ENCODE assay signal across 1 cellular context in the genomic region with DNA sequence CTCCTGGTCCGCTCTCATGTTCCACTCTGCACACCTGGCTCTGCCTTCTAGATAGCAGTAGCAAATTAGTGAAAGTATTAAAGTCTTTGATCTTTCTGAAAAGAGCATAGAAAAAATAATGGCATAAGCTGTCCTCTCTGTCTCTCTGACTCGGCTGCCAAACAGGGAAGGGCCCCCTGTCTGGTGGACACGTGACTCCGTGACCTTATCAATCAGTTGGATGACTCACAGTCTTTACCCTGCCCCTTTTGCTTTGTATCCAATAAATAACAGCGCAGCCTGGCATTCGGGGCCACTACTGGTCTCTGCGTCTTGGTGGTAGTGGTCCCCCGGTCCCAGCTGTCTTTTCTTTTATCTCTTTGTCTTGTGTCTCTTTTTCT.
TF ChIP-seq lines count a peak whose summit lies in the region.
"Not testable (repeated sequence)": the region's sequence is repeated elsewhere in the genome, so short reads cannot be mapped to it uniquely, and the experiment has no call there.

No MANE protein-coding gene starts in this region.

TF ChIP-seq in K562, 482 proteins besides CTCF, POLR2A, EP300 and RAD21 (continued from another document):
- TF ChIP-seq, protein P1, sequence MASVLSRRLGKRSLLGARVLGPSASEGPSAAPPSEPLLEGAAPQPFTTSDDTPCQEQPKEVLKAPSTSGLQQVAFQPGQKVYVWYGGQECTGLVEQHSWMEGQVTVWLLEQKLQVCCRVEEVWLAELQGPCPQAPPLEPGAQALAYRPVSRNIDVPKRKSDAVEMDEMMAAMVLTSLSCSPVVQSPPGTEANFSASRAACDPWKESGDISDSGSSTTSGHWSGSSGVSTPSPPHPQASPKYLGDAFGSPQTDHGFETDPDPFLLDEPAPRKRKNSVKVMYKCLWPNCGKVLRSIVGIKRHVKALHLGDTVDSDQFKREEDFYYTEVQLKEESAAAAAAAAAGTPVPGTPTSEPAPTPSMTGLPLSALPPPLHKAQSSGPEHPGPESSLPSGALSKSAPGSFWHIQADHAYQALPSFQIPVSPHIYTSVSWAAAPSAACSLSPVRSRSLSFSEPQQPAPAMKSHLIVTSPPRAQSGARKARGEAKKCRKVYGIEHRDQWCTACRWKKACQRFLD (CRISPR knock-in tag; IDR thresholded peaks at IDR 0.05) = peak; percentile 74; the same call in 1 of the 2 replicates
- TF ChIP-seq, protein P2, sequence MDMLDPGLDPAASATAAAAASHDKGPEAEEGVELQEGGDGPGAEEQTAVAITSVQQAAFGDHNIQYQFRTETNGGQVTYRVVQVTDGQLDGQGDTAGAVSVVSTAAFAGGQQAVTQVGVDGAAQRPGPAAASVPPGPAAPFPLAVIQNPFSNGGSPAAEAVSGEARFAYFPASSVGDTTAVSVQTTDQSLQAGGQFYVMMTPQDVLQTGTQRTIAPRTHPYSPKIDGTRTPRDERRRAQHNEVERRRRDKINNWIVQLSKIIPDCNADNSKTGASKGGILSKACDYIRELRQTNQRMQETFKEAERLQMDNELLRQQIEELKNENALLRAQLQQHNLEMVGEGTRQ (CRISPR knock-in tag; IDR thresholded peaks at IDR 0.05) = 0 out of 2 replicates have a peak, but pooled peaks have one; percentile 18
- TF ChIP-seq SMARCE1 (IDR thresholded peaks at IDR 0.05) = peak; percentile 55
- TF ChIP-seq, protein P3, sequence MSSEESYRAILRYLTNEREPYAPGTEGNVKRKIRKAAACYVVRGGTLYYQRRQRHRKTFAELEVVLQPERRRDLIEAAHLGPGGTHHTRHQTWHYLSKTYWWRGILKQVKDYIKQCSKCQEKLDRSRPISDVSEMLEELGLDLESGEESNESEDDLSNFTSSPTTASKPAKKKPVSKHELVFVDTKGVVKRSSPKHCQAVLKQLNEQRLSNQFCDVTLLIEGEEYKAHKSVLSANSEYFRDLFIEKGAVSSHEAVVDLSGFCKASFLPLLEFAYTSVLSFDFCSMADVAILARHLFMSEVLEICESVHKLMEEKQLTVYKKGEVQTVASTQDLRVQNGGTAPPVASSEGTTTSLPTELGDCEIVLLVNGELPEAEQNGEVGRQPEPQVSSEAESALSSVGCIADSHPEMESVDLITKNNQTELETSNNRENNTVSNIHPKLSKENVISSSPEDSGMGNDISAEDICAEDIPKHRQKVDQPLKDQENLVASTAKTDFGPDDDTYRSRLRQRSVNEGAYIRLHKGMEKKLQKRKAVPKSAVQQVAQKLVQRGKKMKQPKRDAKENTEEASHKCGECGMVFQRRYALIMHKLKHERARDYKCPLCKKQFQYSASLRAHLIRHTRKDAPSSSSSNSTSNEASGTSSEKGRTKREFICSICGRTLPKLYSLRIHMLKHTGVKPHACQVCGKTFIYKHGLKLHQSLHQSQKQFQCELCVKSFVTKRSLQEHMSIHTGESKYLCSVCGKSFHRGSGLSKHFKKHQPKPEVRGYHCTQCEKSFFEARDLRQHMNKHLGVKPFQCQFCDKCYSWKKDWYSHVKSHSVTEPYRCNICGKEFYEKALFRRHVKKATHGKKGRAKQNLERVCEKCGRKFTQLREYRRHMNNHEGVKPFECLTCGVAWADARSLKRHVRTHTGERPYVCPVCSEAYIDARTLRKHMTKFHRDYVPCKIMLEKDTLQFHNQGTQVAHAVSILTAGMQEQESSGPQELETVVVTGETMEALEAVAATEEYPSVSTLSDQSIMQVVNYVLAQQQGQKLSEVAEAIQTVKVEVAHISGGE (CRISPR knock-in tag; IDR thresholded peaks at IDR 0.05) = peak in 1 of 3 experiments; percentile 38; a peak in 1 of 6 replicates
- TF ChIP-seq FOSL1 (tag; conservative IDR thresholded peaks at IDR 0.05) = peak; percentile 96
- TF ChIP-seq SMARCA4 (IDR thresholded peaks at IDR 0.05) = peak; percentile 59
- TF ChIP-seq SOX6 (IDR thresholded peaks at IDR 0.05) = 0 out of 2 replicates have a peak, but pooled peaks have one; percentile 21
- TF ChIP-seq, protein P4, sequence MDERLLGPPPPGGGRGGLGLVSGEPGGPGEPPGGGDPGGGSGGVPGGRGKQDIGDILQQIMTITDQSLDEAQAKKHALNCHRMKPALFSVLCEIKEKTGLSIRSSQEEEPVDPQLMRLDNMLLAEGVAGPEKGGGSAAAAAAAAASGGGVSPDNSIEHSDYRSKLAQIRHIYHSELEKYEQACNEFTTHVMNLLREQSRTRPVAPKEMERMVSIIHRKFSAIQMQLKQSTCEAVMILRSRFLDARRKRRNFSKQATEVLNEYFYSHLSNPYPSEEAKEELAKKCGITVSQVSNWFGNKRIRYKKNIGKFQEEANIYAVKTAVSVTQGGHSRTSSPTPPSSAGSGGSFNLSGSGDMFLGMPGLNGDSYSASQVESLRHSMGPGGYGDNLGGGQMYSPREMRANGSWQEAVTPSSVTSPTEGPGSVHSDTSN (CRISPR knock-in tag; IDR thresholded peaks at IDR 0.05; ENCODE audit: low read depth) = not testable (repeated sequence)
- TF ChIP-seq, protein P4 (tag; conservative IDR thresholded peaks at IDR 0.05; ENCODE audit: low read depth) = peak; percentile 48
- TF ChIP-seq, protein P5, sequence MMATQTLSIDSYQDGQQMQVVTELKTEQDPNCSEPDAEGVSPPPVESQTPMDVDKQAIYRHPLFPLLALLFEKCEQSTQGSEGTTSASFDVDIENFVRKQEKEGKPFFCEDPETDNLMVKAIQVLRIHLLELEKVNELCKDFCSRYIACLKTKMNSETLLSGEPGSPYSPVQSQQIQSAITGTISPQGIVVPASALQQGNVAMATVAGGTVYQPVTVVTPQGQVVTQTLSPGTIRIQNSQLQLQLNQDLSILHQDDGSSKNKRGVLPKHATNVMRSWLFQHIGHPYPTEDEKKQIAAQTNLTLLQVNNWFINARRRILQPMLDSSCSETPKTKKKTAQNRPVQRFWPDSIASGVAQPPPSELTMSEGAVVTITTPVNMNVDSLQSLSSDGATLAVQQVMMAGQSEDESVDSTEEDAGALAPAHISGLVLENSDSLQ (IDR thresholded peaks at IDR 0.05) = peak; percentile 71
- 0 out of 2 replicates have a peak, but pooled peaks have one; percentile 44 for TF ChIP-seq RAD51 (IDR thresholded peaks at IDR 0.05; ENCODE audit: borderline replicate concordance, low read depth)
- TF ChIP-seq DPF2 (IDR thresholded peaks at IDR 0.05) = peak; percentile 79
- peak; percentile 29; the same call in 1 of the 2 replicates for TF ChIP-seq RBFOX2 (IDR thresholded peaks at IDR 0.05; ENCODE audit: low read depth, low read length)
- 0 out of 2 replicates have a peak, but pooled peaks have one; percentile 23 for TF ChIP-seq NR2C1 (IDR thresholded peaks at IDR 0.05)
- not testable (repeated sequence) for TF ChIP-seq NR2C1 (tag; IDR thresholded peaks at IDR 0.05); ATF1 (CRISPR knock-in tag; IDR thresholded peaks at IDR 0.05); NR2C2 (CRISPR knock-in tag; IDR thresholded peaks at IDR 0.05)
- TF ChIP-seq FOXJ2 (tag; IDR thresholded peaks at IDR 0.05) = 0 out of 2 replicates have a peak, but pooled peaks have one; percentile 50
- TF ChIP-seq, protein P6, sequence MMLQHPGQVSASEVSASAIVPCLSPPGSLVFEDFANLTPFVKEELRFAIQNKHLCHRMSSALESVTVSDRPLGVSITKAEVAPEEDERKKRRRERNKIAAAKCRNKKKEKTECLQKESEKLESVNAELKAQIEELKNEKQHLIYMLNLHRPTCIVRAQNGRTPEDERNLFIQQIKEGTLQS (IDR thresholded peaks at IDR 0.05) = peak; percentile 91
- TF ChIP-seq, protein P6 (CRISPR knock-in tag; conservative IDR thresholded peaks at IDR 0.05) = not testable (repeated sequence)
- TF ChIP-seq, protein P7, sequence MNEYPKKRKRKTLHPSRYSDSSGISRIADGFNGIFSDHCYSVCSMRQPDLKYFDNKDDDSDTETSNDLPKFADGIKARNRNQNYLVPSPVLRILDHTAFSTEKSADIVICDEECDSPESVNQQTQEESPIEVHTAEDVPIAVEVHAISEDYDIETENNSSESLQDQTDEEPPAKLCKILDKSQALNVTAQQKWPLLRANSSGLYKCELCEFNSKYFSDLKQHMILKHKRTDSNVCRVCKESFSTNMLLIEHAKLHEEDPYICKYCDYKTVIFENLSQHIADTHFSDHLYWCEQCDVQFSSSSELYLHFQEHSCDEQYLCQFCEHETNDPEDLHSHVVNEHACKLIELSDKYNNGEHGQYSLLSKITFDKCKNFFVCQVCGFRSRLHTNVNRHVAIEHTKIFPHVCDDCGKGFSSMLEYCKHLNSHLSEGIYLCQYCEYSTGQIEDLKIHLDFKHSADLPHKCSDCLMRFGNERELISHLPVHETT (CRISPR knock-in tag; conservative IDR thresholded peaks at IDR 0.05 in 1 of 2, IDR thresholded peaks at IDR 0.05 in 1 of 2) = peak in 1 of 2 experiments; percentile 37; a peak in 1 of 4 replicates
- 0 out of 2 replicates have a peak, but pooled peaks have one; percentile 24 for TF ChIP-seq LEF1 (IDR thresholded peaks at IDR 0.05)
- TF ChIP-seq JUND (IDR thresholded peaks at IDR 0.05; ENCODE audit: borderline replicate concordance, low read depth, low read length) = peak; percentile 90
- peak; percentile 87; the same call in 2 of the 3 replicates for TF ChIP-seq JUND (tag; IDR thresholded peaks at IDR 0.05; ENCODE audit: borderline replicate concordance, low read depth, low read length)
- peak; percentile 66 for TF ChIP-seq ZFX (CRISPR knock-in tag; IDR thresholded peaks at IDR 0.05)
- TF ChIP-seq, protein P8, sequence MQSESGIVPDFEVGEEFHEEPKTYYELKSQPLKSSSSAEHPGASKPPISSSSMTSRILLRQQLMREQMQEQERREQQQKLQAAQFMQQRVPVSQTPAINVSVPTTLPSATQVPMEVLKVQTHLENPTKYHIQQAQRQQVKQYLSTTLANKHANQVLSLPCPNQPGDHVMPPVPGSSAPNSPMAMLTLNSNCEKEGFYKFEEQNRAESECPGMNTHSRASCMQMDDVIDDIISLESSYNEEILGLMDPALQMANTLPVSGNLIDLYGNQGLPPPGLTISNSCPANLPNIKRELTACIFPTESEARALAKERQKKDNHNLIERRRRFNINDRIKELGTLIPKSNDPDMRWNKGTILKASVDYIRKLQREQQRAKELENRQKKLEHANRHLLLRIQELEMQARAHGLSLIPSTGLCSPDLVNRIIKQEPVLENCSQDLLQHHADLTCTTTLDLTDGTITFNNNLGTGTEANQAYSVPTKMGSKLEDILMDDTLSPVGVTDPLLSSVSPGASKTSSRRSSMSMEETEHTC (IDR thresholded peaks at IDR 0.05) = peak; percentile 28; the same call in 1 of the 2 replicates
- 0 out of 2 replicates have a peak, but pooled peaks have one; percentile 38 for TF ChIP-seq BACH1 (tag; IDR thresholded peaks at IDR 0.05)
- peak; percentile 27; the same call in 1 of the 2 replicates for TF ChIP-seq ATF1 (tag; IDR thresholded peaks at IDR 0.05)
- TF ChIP-seq, protein P9, sequence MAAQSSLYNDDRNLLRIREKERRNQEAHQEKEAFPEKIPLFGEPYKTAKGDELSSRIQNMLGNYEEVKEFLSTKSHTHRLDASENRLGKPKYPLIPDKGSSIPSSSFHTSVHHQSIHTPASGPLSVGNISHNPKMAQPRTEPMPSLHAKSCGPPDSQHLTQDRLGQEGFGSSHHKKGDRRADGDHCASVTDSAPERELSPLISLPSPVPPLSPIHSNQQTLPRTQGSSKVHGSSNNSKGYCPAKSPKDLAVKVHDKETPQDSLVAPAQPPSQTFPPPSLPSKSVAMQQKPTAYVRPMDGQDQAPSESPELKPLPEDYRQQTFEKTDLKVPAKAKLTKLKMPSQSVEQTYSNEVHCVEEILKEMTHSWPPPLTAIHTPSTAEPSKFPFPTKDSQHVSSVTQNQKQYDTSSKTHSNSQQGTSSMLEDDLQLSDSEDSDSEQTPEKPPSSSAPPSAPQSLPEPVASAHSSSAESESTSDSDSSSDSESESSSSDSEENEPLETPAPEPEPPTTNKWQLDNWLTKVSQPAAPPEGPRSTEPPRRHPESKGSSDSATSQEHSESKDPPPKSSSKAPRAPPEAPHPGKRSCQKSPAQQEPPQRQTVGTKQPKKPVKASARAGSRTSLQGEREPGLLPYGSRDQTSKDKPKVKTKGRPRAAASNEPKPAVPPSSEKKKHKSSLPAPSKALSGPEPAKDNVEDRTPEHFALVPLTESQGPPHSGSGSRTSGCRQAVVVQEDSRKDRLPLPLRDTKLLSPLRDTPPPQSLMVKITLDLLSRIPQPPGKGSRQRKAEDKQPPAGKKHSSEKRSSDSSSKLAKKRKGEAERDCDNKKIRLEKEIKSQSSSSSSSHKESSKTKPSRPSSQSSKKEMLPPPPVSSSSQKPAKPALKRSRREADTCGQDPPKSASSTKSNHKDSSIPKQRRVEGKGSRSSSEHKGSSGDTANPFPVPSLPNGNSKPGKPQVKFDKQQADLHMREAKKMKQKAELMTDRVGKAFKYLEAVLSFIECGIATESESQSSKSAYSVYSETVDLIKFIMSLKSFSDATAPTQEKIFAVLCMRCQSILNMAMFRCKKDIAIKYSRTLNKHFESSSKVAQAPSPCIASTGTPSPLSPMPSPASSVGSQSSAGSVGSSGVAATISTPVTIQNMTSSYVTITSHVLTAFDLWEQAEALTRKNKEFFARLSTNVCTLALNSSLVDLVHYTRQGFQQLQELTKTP (IDR thresholded peaks at IDR 0.05; ENCODE audit: low read depth in 1 of 2, partially characterized antibody in 2 of 2) = peak in 1 of 2 experiments; percentile 19
- peak; percentile 30; the same call in 1 of the 2 replicates for TF ChIP-seq PHF8 (IDR thresholded peaks at IDR 0.05; ENCODE audit: borderline replicate concordance, low read length)
- peak; percentile 50; the same call in 1 of the 2 replicates for TF ChIP-seq ARID1B (IDR thresholded peaks at IDR 0.05)
- TF ChIP-seq, protein P10, sequence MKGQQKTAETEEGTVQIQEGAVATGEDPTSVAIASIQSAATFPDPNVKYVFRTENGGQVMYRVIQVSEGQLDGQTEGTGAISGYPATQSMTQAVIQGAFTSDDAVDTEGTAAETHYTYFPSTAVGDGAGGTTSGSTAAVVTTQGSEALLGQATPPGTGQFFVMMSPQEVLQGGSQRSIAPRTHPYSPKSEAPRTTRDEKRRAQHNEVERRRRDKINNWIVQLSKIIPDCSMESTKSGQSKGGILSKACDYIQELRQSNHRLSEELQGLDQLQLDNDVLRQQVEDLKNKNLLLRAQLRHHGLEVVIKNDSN (CRISPR knock-in tag; IDR thresholded peaks at IDR 0.05) = peak; percentile 57
- peak; percentile 62 for TF ChIP-seq NR2C2 (tag; IDR thresholded peaks at IDR 0.05)
- peak; percentile 78 for TF ChIP-seq MEIS2 (IDR thresholded peaks at IDR 0.05; ENCODE audit: partially characterized antibody)
